Comparison of ENCODE assay signal across 15 cellular contexts in the genomic region with DNA sequence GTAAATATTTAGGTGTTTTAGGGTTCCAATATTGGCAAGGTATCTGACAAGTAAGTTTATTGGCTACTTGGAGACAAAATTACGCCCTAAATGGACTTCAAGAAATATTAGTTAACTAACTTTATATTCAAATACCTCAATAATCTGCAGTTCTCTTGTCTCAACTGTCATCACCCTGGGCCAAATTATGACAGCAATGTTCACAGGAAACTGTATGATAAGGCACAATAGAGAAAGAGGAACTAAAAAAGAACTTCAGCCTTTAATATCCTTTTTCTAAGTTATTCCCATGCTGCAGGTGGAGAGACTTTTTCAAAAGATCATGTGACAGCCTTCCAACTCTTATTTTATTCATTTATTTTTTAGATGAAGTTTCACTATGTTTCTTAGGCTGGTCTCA.
DNase-seq lines count a peak whose midpoint lies in the region; ATAC-seq, FAIRE-seq and TF ChIP-seq lines count a peak whose summit lies in the region.
"Had no signal": no experiment of that assay in that cellular context is flagged by ENCODE, and none has a peak within 500 bp of the region (broad histone marks: within the 10 kb centered on the region; RNA-seq: fewer than 3 reads in every experiment).

No MANE protein-coding gene starts in this region.

- TF ChIP-seq POLR2A in HepG2 (IDR thresholded peaks at IDR 0.05; ENCODE audit: insufficient read depth in 1 of 2, low read depth in 2 of 2, low read length in 2 of 2): no peak
- no peak for TF ChIP-seq POLR2A in esophagus squamous epithelium (IDR thresholded peaks at IDR 0.05)

- intact Hi-C loops in HepG2 (cut with micrococcal nuclease; ENCODE audit: unreplicated experiment) (no loop called here), esophagus squamous epithelium (cut with DNase I) (loop anchor here (10.0 kb wide), 2 partner anchors 66 to 206 kb away; partner anchors contain the start of gene TGIF1), PC-9 (cut with micrococcal nuclease; ENCODE audit: unreplicated experiment) (no loop called here)

- TF ChIP-seq CTCF in liver (IDR thresholded peaks at IDR 0.05; ENCODE audit: low read depth, low read length, missing input control) (no peak), HepG2 (CRISPR knock-in tag; IDR thresholded peaks at IDR 0.05) (no peak), esophagus squamous epithelium (IDR thresholded peaks at IDR 0.05) (no peak), PC-9 (conservative IDR thresholded peaks at IDR 0.05) (no peak)

- H4K20me1 ChIP-seq in HepG2 (ENCODE audit: insufficient read depth, low read length) (no peaks in the 10 kb centered on the region), PC-9 (ENCODE audit: insufficient read depth) (no peaks in the 10 kb centered on the region)

- H3K4me3 ChIP-seq in liver (ENCODE audit: low read depth in 1 of 3, low read length in 3 of 3) (no peak overlapping the region), HepG2 (replicated peaks in 1 of 3; ENCODE audit: insufficient read depth in 1 of 3, low read depth in 2 of 3, low read length in 3 of 3) (no peak overlapping the region), esophagus squamous epithelium (no peak overlapping the region), PC-9 (no peak overlapping the region)
- H3K4me3 ChIP-seq: GM23248, pancreas had no signal

- H3K4me2 ChIP-seq in HepG2 (ENCODE audit: low read depth, low read length) (no peak overlapping the region), PC-9 (no peak overlapping the region)

- no peak for FAIRE-seq in HepG2 (lab: Jason Lieb, UNC)
- FAIRE-seq: pancreas had no signal

- no peaks in the 10 kb centered on the region for H3K9me3 ChIP-seq in liver (ENCODE audit: control insufficient read depth in 4 of 4, low read length in 3 of 4)
- H3K9me3 ChIP-seq in HepG2 (ENCODE audit: low read length): peaks cover 3% of the 10 kb centered on the region; the same call in 1 of the 2 replicates
- H3K9me3 ChIP-seq in esophagus squamous epithelium: no peaks in the 10 kb centered on the region
- H3K9me3 ChIP-seq in PC-9 (ENCODE audit: insufficient read depth, low read depth): 0 out of 2 replicates have a peak, but pooled peaks cover 5% of the 10 kb centered on the region
- H3K9me3 ChIP-seq: pancreas had no signal

- H2AFZ ChIP-seq in HepG2 (ENCODE audit: low read length) (no peak overlapping the region), PC-9 (no peak overlapping the region)
- H2AFZ ChIP-seq: GM23248 had no signal

- H3F3A ChIP-seq in PC-9 (ENCODE audit: insufficient read depth, low read depth): peaks cover 20% of the 10 kb centered on the region

- no peak for TF ChIP-seq EP300 in HepG2 (IDR thresholded peaks at IDR 0.05; ENCODE audit: low read depth in 2 of 2, low read length in 2 of 2)
- no peak for TF ChIP-seq EP300 in HepG2 (CRISPR knock-in tag; IDR thresholded peaks at IDR 0.05; ENCODE audit: borderline replicate concordance)

- no peaks in the 10 kb centered on the region for H3K9me2 ChIP-seq in PC-9 (ENCODE audit: insufficient read depth)

- POLR2A ChIA-PET in HepG2 (lab: Yijun Ruan, JAX): interaction anchor here (1.3 to 1.5 kb wide), 3 partner anchors 8 to 204 kb away, joined by 4 read pairs; no protein-coding TSS in a partner anchor
- POLR2A ChIA-PET in PC-9 (lab: Charles Lee; ENCODE audit: unreplicated experiment): no interaction called here

- in situ Hi-C loops in HepG2 (cut with HindIII; ENCODE audit: extremely low pct_ligation_motif_present, low pct_unique_long_range_greater_than_20kb): no loop called here

- TF ChIP-seq RAD21 in liver (IDR thresholded peaks at IDR 0.05) (no peak), HepG2 (CRISPR knock-in tag; IDR thresholded peaks at IDR 0.05) (no peak)

- peaks cover 0 to 3% (median 0%) of the 10 kb centered on the region in 4 donors for H3K4me1 ChIP-seq in liver (ENCODE audit: control insufficient read depth in 4 of 4, insufficient read depth in 4 of 4, low read length in 3 of 4)
- H3K4me1 ChIP-seq in HepG2 (ENCODE audit: insufficient read depth, low read length): peaks cover 33% of the 10 kb centered on the region
- H3K4me1 ChIP-seq in esophagus squamous epithelium: peaks cover 2 to 12% (median 8%) of the 10 kb centered on the region in 3 donors
- peaks cover 32% of the 10 kb centered on the region for H3K4me1 ChIP-seq in PC-9 (replicated peaks; ENCODE audit: insufficient read depth)

- CTCF ChIA-PET in HepG2 (lab: Yijun Ruan, JAX; ENCODE audit: low intra/inter-chr PET ratio, low total read pairs): no interaction called here
- CTCF ChIA-PET in PC-9 (lab: Charles Lee): no interaction called here

- 4% methylated on average over 1 of the region's 1 CpG for WGBS in liver
- WGBS in HepG2 (ENCODE audit: low lambda C conversion rate): 94% methylated on average over 1 of the region's 1 CpG
- WGBS in esophagus squamous epithelium, 2 donors: 81 to 89% methylated on average over 1 of the region's 1 CpG

- no peaks in the 10 kb centered on the region for H3K36me3 ChIP-seq in liver (ENCODE audit: control insufficient read depth in 4 of 4, insufficient read depth in 3 of 4, low read depth in 1 of 4, low read length in 3 of 4)
- no peaks in the 10 kb centered on the region for H3K36me3 ChIP-seq in HepG2 (replicated peaks in 1 of 2; ENCODE audit: control insufficient read depth in 1 of 2, insufficient read depth in 2 of 2, low read length in 2 of 2)
- H3K36me3 ChIP-seq in esophagus squamous epithelium: no peaks in the 10 kb centered on the region
- no peaks in the 10 kb centered on the region for H3K36me3 ChIP-seq in PC-9 (ENCODE audit: low read depth)
- H3K36me3 ChIP-seq: pancreas had no signal

- BruUV-seq in HepG2 (replicated peaks; lab: Mats Ljungman, UMichigan) (no TSS peak), PC-9 (replicated peaks; lab: Mats Ljungman, UMichigan) (no TSS peak)

- H3K9ac ChIP-seq in liver (ENCODE audit: low read depth in 1 of 2, low read length in 2 of 2) (no peak overlapping the region), HepG2 (ENCODE audit: insufficient read depth, low read depth, low read length) (no peak overlapping the region)
- H3K9ac ChIP-seq: GM23248 had no signal

- H3K79me2 ChIP-seq in HepG2 (ENCODE audit: insufficient read depth, low read length) (no peaks in the 10 kb centered on the region), PC-9 (ENCODE audit: low read depth) (peaks cover 5% of the 10 kb centered on the region; the same call in 1 of the 2 replicates)

- H3K27ac ChIP-seq in liver (ENCODE audit: low read depth in 1 of 2, low read length in 2 of 2) (peak overlapping the region; percentile 43 to 49), HepG2 (ENCODE audit: extremely low read length, insufficient read depth, low read length) (no peak overlapping the region), esophagus squamous epithelium (peak overlapping the region in 3 of 4 donors; percentile 24 to 60 (median 31)), PC-9 (no peak overlapping the region)
- H3K27ac ChIP-seq: GM23248 had no signal

- DNase-seq in HepG2 (ENCODE audit: low spot score) (no peak), OCI-M1 (lab: John Stamatoyannopoulos, UW) (peak; percentile 93), esophagus squamous epithelium (lab: John Stamatoyannopoulos, UW) (no peak), ureter (ENCODE audit: low spot score) (no peak), PC-9 (no peak)
- no peak for DNase-seq in activated naive CD4-positive, alpha-beta T cell (lab: John Stamatoyannopoulos, UW)
- DNase-seq in activated CD4-positive, alpha-beta T cell treated with anti-CD3 and anti-CD28 coated beads for 1 hour: no peak
- DNase-seq: activated naive CD8-positive, alpha-beta T cell treated with anti-CD3 and anti-CD28 coated beads for 36 hours; DND-41; GM23248; midbrain; NK-92 treated with Interleukin-12 subunit alpha and Interleukin-12 subunit beta, amount 100 ng/mL, for 24 hours; T-helper 17 cell had no signal

- no peak for ATAC-seq in HepG2

- H3K27me3 ChIP-seq in liver (ENCODE audit: control insufficient read depth in 4 of 4, insufficient read depth in 4 of 4, low read length in 3 of 4) (no peaks in the 10 kb centered on the region), HepG2 (ENCODE audit: control insufficient read depth in 1 of 2, insufficient read depth in 2 of 2, low read length in 2 of 2) (no peaks in the 10 kb centered on the region), esophagus squamous epithelium (no peaks in the 10 kb centered on the region), PC-9 (ENCODE audit: insufficient read depth, low read depth) (no peaks in the 10 kb centered on the region)
- H3K27me3 ChIP-seq: pancreas had no signal

TF ChIP-seq in liver, 16 proteins besides CTCF, POLR2A, EP300 and RAD21 (continues in another document):
- TF ChIP-seq JUND (IDR thresholded peaks at IDR 0.05) (no peak), HNF4G (IDR thresholded peaks at IDR 0.05) (no peak), EGR1 (IDR thresholded peaks at IDR 0.05; ENCODE audit: low read depth in 2 of 2) (no peak), HNF4A (conservative IDR thresholded peaks at IDR 0.05) (no peak)
- TF ChIP-seq, protein P1, sequence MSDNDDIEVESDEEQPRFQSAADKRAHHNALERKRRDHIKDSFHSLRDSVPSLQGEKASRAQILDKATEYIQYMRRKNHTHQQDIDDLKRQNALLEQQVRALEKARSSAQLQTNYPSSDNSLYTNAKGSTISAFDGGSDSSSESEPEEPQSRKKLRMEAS (IDR thresholded peaks at IDR 0.05): no peak

TF ChIP-seq in HepG2, 621 proteins besides CTCF, POLR2A, EP300 and RAD21:
- no peak for TF ChIP-seq CC2D1A (CRISPR knock-in tag; IDR thresholded peaks at IDR 0.05)
- TF ChIP-seq JUN (CRISPR knock-in tag; IDR thresholded peaks at IDR 0.05): no peak
- no peak for TF ChIP-seq ATF7-NPFF (CRISPR knock-in tag; IDR thresholded peaks at IDR 0.05; ENCODE audit: low read depth)

Comparison
In these comparisons a context has a peak if more than half of its experiments do, and no peak if none do; other contexts are left out.
1. H3K27ac ChIP-seq: peak in liver (2 of 2) and esophagus squamous epithelium (3 of 4); none in HepG2 (single experiment) and PC-9 (single experiment).